1 cellular context compared by ENCODE assay signal in the genomic region with DNA sequence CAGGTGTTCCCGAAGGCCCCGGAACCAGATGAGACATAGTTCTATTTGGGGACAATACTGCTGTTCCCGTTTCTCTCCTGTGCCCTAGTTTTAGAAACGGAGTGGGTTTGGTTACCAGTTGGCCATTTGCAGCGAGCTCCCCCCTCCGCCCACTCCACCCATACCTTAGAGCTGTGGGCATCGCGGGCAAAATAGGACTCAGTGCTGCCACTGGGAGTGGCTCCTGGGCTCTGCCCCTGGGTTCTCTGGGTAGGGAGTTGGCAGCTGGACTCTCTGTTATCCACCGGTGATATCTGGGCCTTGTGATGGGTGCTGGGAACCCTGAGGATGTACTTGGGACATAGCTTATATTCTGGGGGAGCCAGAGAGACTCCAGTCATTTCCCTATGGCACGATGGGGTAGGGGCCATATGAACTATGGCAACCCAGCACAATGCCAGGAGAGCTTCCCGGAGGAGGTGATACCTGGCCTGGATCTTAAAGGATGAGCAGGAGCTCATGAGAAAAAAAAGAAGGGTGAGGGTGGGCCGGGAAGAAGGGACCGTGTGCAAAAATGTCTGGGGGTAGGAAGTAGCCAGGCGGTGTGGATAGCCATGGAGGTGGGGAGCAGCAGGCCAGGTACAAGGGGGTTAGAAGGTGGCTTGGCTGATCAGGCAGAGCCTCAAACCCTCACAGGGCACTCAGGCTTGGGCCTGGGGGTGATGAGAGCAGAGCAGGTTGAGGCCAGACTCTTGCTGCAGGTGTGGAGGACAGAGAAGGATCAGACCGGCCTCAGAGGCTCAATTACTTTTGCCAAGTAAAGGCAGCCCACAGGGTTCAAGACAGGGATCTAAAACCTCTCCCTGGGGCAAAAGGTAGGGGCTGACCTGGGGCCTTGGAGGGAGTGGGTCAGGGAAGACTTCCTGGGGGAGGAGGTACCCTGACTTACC.
TF ChIP-seq lines count a peak whose summit lies in the region.

No MANE protein-coding gene starts in this region.

TF ChIP-seq in HepG2, 621 proteins besides CTCF, POLR2A, EP300 and RAD21:
- no peak for TF ChIP-seq ZBTB42 (CRISPR knock-in tag; IDR thresholded peaks at IDR 0.05)
- TF ChIP-seq ZXDC (CRISPR knock-in tag; IDR thresholded peaks at IDR 0.05) = peak; percentile 40; the same call in 1 of the 2 replicates
